8 cellular contexts compared by ENCODE assay signal in genomic region chr2:45643095-45643494, GRCh38. TPM values are rescaled to one million over a fixed set of nuclear protein-coding genes. Genes with fewer than 3 reads are reported as not detected.
A peak's percentile ranks its signal among the peaks of the same experiment; 100 is the strongest.
DNase-seq lines count a peak whose midpoint lies in the region; ATAC-seq and TF ChIP-seq lines count a peak whose summit lies in the region.

No MANE protein-coding gene starts in this region.

- no peak for TF ChIP-seq CTCF in GM23338 (conservative IDR thresholded peaks at IDR 0.05; ENCODE audit: low read depth in 2 of 2)
- TF ChIP-seq CTCF in SK-N-SH (IDR thresholded peaks at IDR 0.05), result no peak
- no peak for TF ChIP-seq CTCF in left ventricle myocardium inferior (IDR thresholded peaks at IDR 0.05; ENCODE audit: borderline replicate concordance)

- H3K4me3 ChIP-seq in GM23338, result peak overlapping the region; percentile 70
- H3K4me3 ChIP-seq in SK-N-SH (ENCODE audit: low read depth in 2 of 2, low read length in 1 of 2), result peak overlapping the region; percentile 70 to 75
- H3K4me3 ChIP-seq in left ventricle myocardium inferior, result peak overlapping the region; percentile 71
- peak overlapping the region; percentile 50 to 71 (median 67) for H3K4me3 ChIP-seq in skeletal muscle tissue (ENCODE audit: low read length in 3 of 3)

- H3K4me1 ChIP-seq in GM23338 (ENCODE audit: insufficient read depth) (peaks cover 14% of the 10 kb centered on the region), SK-N-SH (ENCODE audit: control insufficient read depth in 1 of 2, insufficient read depth in 2 of 2, low read depth in 1 of 2, low read length in 1 of 2) (peaks cover 0 to 10% of the 10 kb centered on the region in 2 experiments; a peak in 1 of 4 replicates), left ventricle myocardium inferior (peaks cover 19% of the 10 kb centered on the region), skeletal muscle tissue (ENCODE audit: control insufficient read depth in 3 of 3, insufficient read depth in 3 of 3, low read length in 3 of 3) (peaks cover 9 to 12% (median 11%) of the 10 kb centered on the region in 3 donors)

- H3K9ac ChIP-seq in SK-N-SH, result peak overlapping the region; percentile 70
- H3K9ac ChIP-seq in skeletal muscle tissue (ENCODE audit: low read depth in 1 of 3, low read length in 3 of 3), result peak overlapping the region; percentile 68 to 84 (median 78)

- TF ChIP-seq EP300 in SK-N-SH (IDR thresholded peaks at IDR 0.05; ENCODE audit: borderline replicate concordance in 1 of 2, low read depth in 1 of 2, low read length in 1 of 2), result no peak

- DNase-seq in GM23338 (ENCODE audit: low spot score), result peak; percentile 27
- DNase-seq in SK-N-SH, result no peak
- DNase-seq in left ventricle myocardium inferior, result no peak
- no peak for DNase-seq in COR-L47 (lab: John Stamatoyannopoulos, UW)
- no peak for DNase-seq in HUDEP-2 (lab: John Stamatoyannopoulos, UW; ENCODE audit: unreplicated experiment in 76 of 76)
- no peak for DNase-seq in SIG-M5 treated with dmso at 0.1 percent for 504 hours (lab: John Stamatoyannopoulos, UW; ENCODE audit: unreplicated experiment)

- H3K27ac ChIP-seq in GM23338 (ENCODE audit: low read depth) (no peak overlapping the region), SK-N-SH (ENCODE audit: low read depth in 2 of 2, low read length in 1 of 2) (no peak overlapping the region), left ventricle myocardium inferior (replicated peaks) (no peak overlapping the region), skeletal muscle tissue (ENCODE audit: low read depth, low read length) (no peak overlapping the region)

- intact Hi-C loops in left ventricle myocardium inferior (cut with micrococcal nuclease), result loop anchor here (5.0 kb wide), 1 partner anchor 294 kb away; no protein-coding TSS in a partner anchor

- H3K36me3 ChIP-seq in GM23338 (ENCODE audit: insufficient read depth), result no peaks in the 10 kb centered on the region
- no peaks in the 10 kb centered on the region for H3K36me3 ChIP-seq in SK-N-SH (replicated peaks in 1 of 2; ENCODE audit: control insufficient read depth in 1 of 2, insufficient read depth in 2 of 2, low read length in 1 of 2)
- H3K36me3 ChIP-seq in left ventricle myocardium inferior, result no peaks in the 10 kb centered on the region
- H3K36me3 ChIP-seq in skeletal muscle tissue (ENCODE audit: control insufficient read depth in 3 of 3, insufficient read depth in 3 of 3, low read length in 3 of 3), result no peaks in the 10 kb centered on the region

- 25% methylated on average over 11 of the region's 11 CpGs for WGBS in SK-N-SH (ENCODE audit: low lambda C conversion rate)

- H3K27me3 Mint-ChIP-seq in GM23338 (ENCODE audit: insufficient read depth, low read depth, poor library complexity), result peaks cover 24% of the 10 kb centered on the region

- ATAC-seq in GM23338 (peak; percentile 46), HG02840 (IDR thresholded peaks at IDR 0.05; ENCODE audit: low FRiP score, unreplicated experiment) (no peak)

- POLR2A ChIA-PET in SK-N-SH (lab: Yijun Ruan, JAX), result no interaction called here

- H3K9me3 ChIP-seq in SK-N-SH, result no peaks in the 10 kb centered on the region
- no peaks in the 10 kb centered on the region for H3K9me3 ChIP-seq in left ventricle myocardium inferior (replicated peaks)
- no peaks in the 10 kb centered on the region for H3K9me3 ChIP-seq in skeletal muscle tissue (ENCODE audit: control insufficient read depth in 3 of 3, low read length in 3 of 3)

- H3F3A ChIP-seq in GM23338 (replicated peaks; ENCODE audit: low read depth), result no peaks in the 10 kb centered on the region
- H3F3A ChIP-seq in SK-N-SH (replicated peaks; ENCODE audit: insufficient read depth), result peaks cover 6% of the 10 kb centered on the region

- no peaks in the 10 kb centered on the region for H3K9me3 Mint-ChIP-seq in GM23338

- no peaks in the 10 kb centered on the region; the same call in 2 of the 3 replicates for H3K36me3 Mint-ChIP-seq in GM23338 (ENCODE audit: low read depth)

- H3K4me3 Mint-ChIP-seq in GM23338, result peak overlapping the region; percentile 67; the same call in 2 of the 3 replicates

- H3K4me1 Mint-ChIP-seq in GM23338, result peaks cover 11% of the 10 kb centered on the region

- no peaks in the 10 kb centered on the region for H3K9me2 ChIP-seq in GM23338 (ENCODE audit: insufficient read depth)
- H3K9me2 ChIP-seq in SK-N-SH, result no peaks in the 10 kb centered on the region

- H3K4me2 ChIP-seq in GM23338, result peak overlapping the region; percentile 92
- peak overlapping the region; percentile 99 for H3K4me2 ChIP-seq in SK-N-SH

- H4K20me1 ChIP-seq in GM23338 (replicated peaks; ENCODE audit: insufficient read depth) (no peaks in the 10 kb centered on the region), SK-N-SH (ENCODE audit: insufficient read depth) (no peaks in the 10 kb centered on the region)

- H3K27ac Mint-ChIP-seq in GM23338, result no peak overlapping the region

- CTCF ChIA-PET in SK-N-SH (lab: Yijun Ruan, JAX), result interaction anchor here (0.6 to 3.5 kb wide), 35 partner anchors 10 to 816 kb away, joined by 3 to 30 read pairs (median 5); partner anchors contain the start of gene PRKCE

- H3K79me2 ChIP-seq in GM23338 (replicated peaks; ENCODE audit: insufficient read depth), result no peaks in the 10 kb centered on the region
- H3K79me2 ChIP-seq in SK-N-SH (ENCODE audit: insufficient read depth), result no peaks in the 10 kb centered on the region

- H3K27me3 ChIP-seq in GM23338 (ENCODE audit: insufficient read depth) (peaks cover 55% of the 10 kb centered on the region), SK-N-SH (ENCODE audit: insufficient read depth) (peaks cover 20% of the 10 kb centered on the region; the same call in 1 of the 2 replicates), left ventricle myocardium inferior (ENCODE audit: low read depth) (peaks cover 18% of the 10 kb centered on the region), skeletal muscle tissue (ENCODE audit: control insufficient read depth in 3 of 3, insufficient read depth in 3 of 3, low read length in 3 of 3) (peaks cover 0 to 10% (median 6%) of the 10 kb centered on the region in 3 donors)

- peak overlapping the region; percentile 95 for H2AFZ ChIP-seq in GM23338
- peak overlapping the region; percentile 98 for H2AFZ ChIP-seq in SK-N-SH (ENCODE audit: low read depth)

- no peak for TF ChIP-seq RAD21 in SK-N-SH (IDR thresholded peaks at IDR 0.05; ENCODE audit: low read length)

TF ChIP-seq in GM23338, 12 proteins besides CTCF, POLR2A, EP300 and RAD21:
- TF ChIP-seq EZH2phosphoT487 (IDR thresholded peaks at IDR 0.05; ENCODE audit: unreplicated experiment) (no peak), CREB1 (CRISPR knock-in tag; IDR thresholded peaks at IDR 0.05; ENCODE audit: low read depth) (no peak), ETS1 (IDR thresholded peaks at IDR 0.05) (no peak), POLR2AphosphoS5 (IDR thresholded peaks at IDR 0.05; ENCODE audit: low read depth) (no peak), NANOG (IDR thresholded peaks at IDR 0.05; ENCODE audit: borderline replicate concordance) (no peak), ZNF331 (CRISPR knock-in tag; IDR thresholded peaks at IDR 0.05; ENCODE audit: low read depth) (no peak), EZH2 (IDR thresholded peaks at IDR 0.05; ENCODE audit: low read depth, unreplicated experiment) (no peak), JUNB (IDR thresholded peaks at IDR 0.05; ENCODE audit: unreplicated experiment) (no peak), ZNF114 (CRISPR knock-in tag; IDR thresholded peaks at IDR 0.05) (no peak)

TF ChIP-seq in SK-N-SH, 30 proteins besides CTCF, POLR2A, EP300 and RAD21:
- TF ChIP-seq POLR2AphosphoS5 (IDR thresholded peaks at IDR 0.05; ENCODE audit: low read depth, low read length) (no peak), REST (IDR thresholded peaks at IDR 0.05; ENCODE audit: low read depth, low read length) (no peak), RFX5 (IDR thresholded peaks at IDR 0.05; ENCODE audit: low read length) (no peak), NRF1 (IDR thresholded peaks at IDR 0.05; ENCODE audit: low read depth, low read length) (no peak), JUND (IDR thresholded peaks at IDR 0.05) (no peak)

RNA-seq across cellular contexts. Expression of gene PRKCE, which starts 8.4 kb away (rescaled TPM):
- total RNA-seq in GM23338 (2014; rRNA removed; shearing (Covaris generic)), result 0.94 and 2.7 TPM in 2 replicates
- polyA plus RNA-seq in GM23338 (2016; fragmentation: Nextera tagmentation; extraction: Ambion mirVana), result 0.82 and 1.2 TPM in 2 replicates
- 16.3 and 20.4 TPM in 2 replicates for polyA plus RNA-seq in SK-N-SH (2012; rRNA removed)
- 16.0 and 19.1 TPM in 2 replicates for polyA plus RNA-seq in SK-N-SH (2012; cell fraction: cytosol; rRNA removed)
- 11.9 and 20.1 TPM in 2 replicates for polyA plus RNA-seq in SK-N-SH (2012; cell fraction: nucleus; rRNA removed)
- total RNA-seq in left ventricle myocardium inferior, result 14.7 TPM
- total RNA-seq in skeletal muscle tissue, result 9.4 TPM

RNA-seq across cellular contexts. Expression of gene SRBD1, which starts 32.0 kb away (rescaled TPM):
- total RNA-seq in GM23338 (2014; rRNA removed; shearing (Covaris generic)), result 44.3 and 46.3 TPM in 2 replicates
- polyA plus RNA-seq in GM23338 (2016; fragmentation: Nextera tagmentation; extraction: Ambion mirVana) (27.4 and 29.3 TPM in 2 replicates), SK-N-SH (2012; rRNA removed) (3.2 and 3.3 TPM in 2 replicates)
- polyA plus RNA-seq in SK-N-SH (2012; cell fraction: cytosol; rRNA removed), result 5.3 and 5.6 TPM in 2 replicates
- polyA plus RNA-seq in SK-N-SH (2012; cell fraction: nucleus; rRNA removed), result 1.4 and 3.9 TPM in 2 replicates
- total RNA-seq in left ventricle myocardium inferior (11.8 TPM), skeletal muscle tissue (57.9 TPM)
